Comparison of ENCODE assay signal across 26 cellular contexts in the genomic region with DNA sequence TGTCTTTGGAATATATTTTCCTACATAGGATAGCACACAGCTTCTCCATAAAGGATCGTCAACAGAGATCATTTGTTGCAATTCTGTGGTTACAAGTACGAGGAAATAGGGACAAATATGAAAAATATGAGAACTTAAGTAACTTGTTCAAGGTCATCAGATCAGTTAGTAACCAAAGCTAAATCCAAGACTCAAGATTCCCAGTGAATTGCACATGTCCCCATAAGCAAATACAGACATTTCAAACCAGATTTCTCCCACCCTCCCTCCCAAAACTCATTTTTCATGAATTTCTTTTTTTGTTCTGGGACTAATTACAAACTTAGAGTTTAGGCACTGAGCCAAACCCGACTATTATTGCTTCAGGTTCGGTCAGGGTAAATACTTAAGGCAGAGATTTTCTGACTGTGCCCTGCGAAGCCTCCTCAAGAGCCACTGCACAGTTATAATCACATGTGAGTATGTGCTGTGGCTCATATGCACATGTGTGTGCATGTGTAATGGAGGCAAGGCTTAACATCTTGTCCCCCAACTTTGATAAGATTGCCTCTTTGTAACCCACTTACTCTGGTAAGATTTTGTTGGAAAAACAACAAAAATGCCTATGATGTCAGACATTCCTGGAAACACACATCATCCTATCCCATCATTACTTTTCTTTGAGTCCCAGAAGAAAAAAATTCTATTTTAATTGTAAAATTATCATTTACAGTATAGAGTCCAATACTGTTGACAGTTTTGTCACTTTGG.
DNase-seq lines count a peak whose midpoint lies in the region; ATAC-seq and TF ChIP-seq lines count a peak whose summit lies in the region.
"Had no signal": no experiment of that assay in that cellular context is flagged by ENCODE, and none has a peak within 500 bp of the region (broad histone marks: within the 10 kb centered on the region; RNA-seq: fewer than 3 reads in every experiment).

No MANE protein-coding gene starts in this region.

- H3K27ac ChIP-seq in GM23248 = peak overlapping the region; percentile 35
- H3K27ac ChIP-seq: ascending aorta, C4-2B, epithelial cell of prostate, prostate gland, RWPE1, SK-N-MC, skin epidermis, VCaP had no signal

- H3K4me3 ChIP-seq in AG04449 (ENCODE audit: low read depth, low read length) (no peak overlapping the region), GM23248 (no peak overlapping the region), fibroblast of villous mesenchyme (ENCODE audit: low read depth, low read length) (no peak overlapping the region)
- H3K4me3 ChIP-seq: ascending aorta, prostate gland, SK-N-MC, skin epidermis had no signal

- H3K4me1 Mint-ChIP-seq in stimulated activated naive CD8-positive, alpha-beta T cell treated with anti-CD3 and anti-CD28 coated beads, Interleukin-15, amount 100 ng/mL, for 72 hours = no peaks in the 10 kb centered on the region
- H3K4me1 Mint-ChIP-seq: activated CD4-positive, alpha-beta T cell treated with anti-CD3 and anti-CD28 coated beads, Interleukin-2, amount 10 ng/mL, durations not matched to agents 7 days and 5 days had no signal

- no peaks in the 10 kb centered on the region for H3K27me3 Mint-ChIP-seq in stimulated activated naive CD8-positive, alpha-beta T cell treated with anti-CD3 and anti-CD28 coated beads, Interleukin-15, amount 100 ng/mL, for 72 hours
- H3K27me3 Mint-ChIP-seq: activated CD4-positive, alpha-beta T cell treated with anti-CD3 and anti-CD28 coated beads, Interleukin-2, amount 10 ng/mL, durations not matched to agents 7 days and 5 days; activated naive CD4-positive, alpha-beta T cell treated with anti-CD3 and anti-CD28 coated beads, Interleukin-2, amount 50 U/mL, for 24 hours had no signal

- in situ Hi-C loops in GM23248 (cut with MboI) = no loop called here

- no peak overlapping the region for H3K27ac Mint-ChIP-seq in stimulated activated naive CD8-positive, alpha-beta T cell treated with anti-CD3 and anti-CD28 coated beads, Interleukin-15, amount 100 ng/mL, for 72 hours
- H3K27ac Mint-ChIP-seq: activated CD4-positive, alpha-beta T cell treated with anti-CD3 and anti-CD28 coated beads, Interleukin-2, amount 10 ng/mL, durations not matched to agents 7 days and 5 days; activated naive CD4-positive, alpha-beta T cell treated with anti-CD3 and anti-CD28 coated beads, Interleukin-2, amount 50 U/mL, for 24 hours; T-helper 2 cell treated with Interferon-gamma antibody and Interleukin-4, amounts not matched to agents 5 μg/mL and 100 μg/mL, for 36 hours had no signal

- POLR2A ChIA-PET in AG04449 (lab: Yijun Ruan, JAX) = no interaction called here

- DNase-seq in AG04449 (ENCODE audit: low read depth, low spot score) (peak; percentile 26), GM23248 (peak; percentile 63), astrocyte of the hippocampus (ENCODE audit: low read depth, low spot score) (peak; percentile 69), fibroblast of villous mesenchyme (ENCODE audit: low read depth) (peak; percentile 49), NCI-H128 (lab: John Stamatoyannopoulos, UW; ENCODE audit: unreplicated experiment) (no peak)
- DNase-seq in stimulated activated naive CD8-positive, alpha-beta T cell treated with anti-CD3 and anti-CD28 coated beads, Interleukin-15, amount 100 ng/mL, for 72 hours = no peak
- DNase-seq: activated CD4-positive, alpha-beta T cell treated with anti-CD3 and anti-CD28 coated beads, Interleukin-2, amount 10 ng/mL, durations not matched to agents 7 days and 5 days; Calu3; effector CD4-positive, alpha-beta T cell; kidney; NCI-H1105; NCI-H2081 treated with DMSO at 0.1 percent for 48 hours; NCI-H345; NCI-H774 had no signal

- no peak overlapping the region for H3K4me3 Mint-ChIP-seq in stimulated activated naive CD8-positive, alpha-beta T cell treated with anti-CD3 and anti-CD28 coated beads, Interleukin-15, amount 100 ng/mL, for 72 hours
- H3K4me3 Mint-ChIP-seq: activated CD4-positive, alpha-beta T cell treated with anti-CD3 and anti-CD28 coated beads, Interleukin-2, amount 10 ng/mL, durations not matched to agents 7 days and 5 days; activated naive CD4-positive, alpha-beta T cell treated with anti-CD3 and anti-CD28 coated beads, Interleukin-2, amount 50 U/mL, for 24 hours; T-helper 2 cell treated with Interferon-gamma antibody and Interleukin-4, amounts not matched to agents 5 μg/mL and 100 μg/mL, for 36 hours had no signal

- H3K9me2 ChIP-seq in GM23248 (ENCODE audit: insufficient read depth) = no peaks in the 10 kb centered on the region

- H3F3A ChIP-seq in GM23248 (ENCODE audit: insufficient read depth) = no peaks in the 10 kb centered on the region

- CTCF ChIA-PET in AG04449 (lab: Yijun Ruan, JAX) = no interaction called here

- 18 to 21% methylated on average over 5 of the region's 5 CpGs for WGBS in GM23248 (ENCODE audit: low coverage in 1 of 2, low lambda C conversion rate in 2 of 2, missing lambda C conversion rate in 2 of 2), 2 experiments

- H3K4me1 ChIP-seq in GM23248 (ENCODE audit: insufficient read depth) = peaks cover 14% of the 10 kb centered on the region
- H3K4me1 ChIP-seq: ascending aorta, prostate gland had no signal

- no peak overlapping the region for H3K9ac ChIP-seq in GM23248

- peaks cover 0 to 5% of the 10 kb centered on the region in 2 donors for H3K9me3 Mint-ChIP-seq in stimulated activated naive CD8-positive, alpha-beta T cell treated with anti-CD3 and anti-CD28 coated beads, Interleukin-15, amount 100 ng/mL, for 72 hours

- no peak for ATAC-seq in GM21576 (IDR thresholded peaks at IDR 0.05; ENCODE audit: unreplicated experiment)
- ATAC-seq in GM19397 (IDR thresholded peaks at IDR 0.05; ENCODE audit: unreplicated experiment) = no peak
- no peak for ATAC-seq in stimulated activated naive CD8-positive, alpha-beta T cell treated with anti-CD3 and anti-CD28 coated beads, Interleukin-15, amount 100 ng/mL, for 72 hours

- no peaks in the 10 kb centered on the region for H3K27me3 ChIP-seq in GM23248 (replicated peaks; ENCODE audit: insufficient read depth)
- H3K27me3 ChIP-seq: ascending aorta had no signal

- H4K20me1 ChIP-seq in GM23248 (ENCODE audit: insufficient read depth) = no peaks in the 10 kb centered on the region

- H3K36me3 ChIP-seq in GM23248 (ENCODE audit: low read depth) = no peaks in the 10 kb centered on the region
- H3K36me3 ChIP-seq: ascending aorta, prostate gland had no signal

- TF ChIP-seq CTCF in AG04449 (IDR thresholded peaks at IDR 0.05; ENCODE audit: insufficient read depth, low read length, missing control alignments) (no peak), fibroblast of villous mesenchyme (IDR thresholded peaks at IDR 0.05; ENCODE audit: insufficient read depth, low read depth, low read length) (no peak)

- H3K4me2 ChIP-seq in GM23248 (ENCODE audit: unreplicated experiment) = peak overlapping the region; percentile 50

- no peaks in the 10 kb centered on the region for H3K9me3 ChIP-seq in GM23248 (ENCODE audit: low read depth)
- H3K9me3 ChIP-seq: ascending aorta, prostate gland had no signal

- H2AFZ ChIP-seq in GM23248 = no peak overlapping the region

- H3K79me2 ChIP-seq in GM23248 (ENCODE audit: insufficient read depth) = no peaks in the 10 kb centered on the region

Comparison
In these comparisons a context has a peak if more than half of its experiments do, and no peak if none do; other contexts are left out.
1. DNase-seq: peak in AG04449 (single experiment), GM23248 (single experiment), astrocyte of the hippocampus (single experiment) and fibroblast of villous mesenchyme (single experiment); none in NCI-H128 (single experiment) and stimulated activated naive CD8-positive, alpha-beta T cell treated with anti-CD3 and anti-CD28 coated beads, Interleukin-15, amount 100 ng/mL, for 72 hours (0 of 2).